8 cellular contexts compared by ENCODE assay signal in the genomic region with DNA sequence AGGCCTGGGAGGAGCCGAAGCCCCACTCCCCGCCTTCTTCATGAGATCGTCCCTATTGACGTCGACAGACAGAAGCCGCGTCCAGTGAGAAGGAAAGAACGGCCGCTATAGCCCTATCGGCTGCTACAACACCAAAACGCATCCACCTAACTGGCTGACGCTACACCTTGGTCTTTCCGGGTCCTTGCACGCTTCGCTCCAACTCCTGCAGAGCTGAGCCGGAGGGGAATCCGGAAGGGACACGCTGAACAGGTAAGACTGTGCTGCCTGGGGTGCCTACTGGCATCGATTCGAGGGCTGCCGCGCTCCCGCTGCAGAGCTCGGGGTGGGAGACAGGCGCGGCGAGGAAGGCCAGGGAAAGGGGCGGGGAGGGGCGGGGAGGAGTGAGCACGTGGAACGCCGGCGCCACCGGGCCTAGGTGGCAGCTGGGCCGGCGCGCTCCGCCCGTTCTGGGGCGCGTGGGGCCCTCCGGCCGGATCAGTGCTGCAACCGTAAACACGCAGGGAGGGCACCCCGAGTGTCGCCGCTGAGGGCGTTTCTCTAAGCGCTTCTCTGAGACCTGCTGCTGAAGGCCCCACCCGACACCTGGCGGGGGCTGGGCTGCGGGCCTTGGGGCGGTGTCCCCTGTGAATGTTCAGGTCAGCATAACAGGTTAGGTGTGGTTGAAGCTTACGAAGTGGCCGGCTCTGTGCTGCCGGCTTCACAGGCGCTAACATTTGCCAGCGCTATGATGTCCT. TPM values are rescaled to one million over a fixed set of nuclear protein-coding genes. Genes with fewer than 3 reads are reported as not detected.
DNase-seq lines count a peak whose midpoint lies in the region; ATAC-seq, FAIRE-seq and TF ChIP-seq lines count a peak whose summit lies in the region.

A gene with protein sequence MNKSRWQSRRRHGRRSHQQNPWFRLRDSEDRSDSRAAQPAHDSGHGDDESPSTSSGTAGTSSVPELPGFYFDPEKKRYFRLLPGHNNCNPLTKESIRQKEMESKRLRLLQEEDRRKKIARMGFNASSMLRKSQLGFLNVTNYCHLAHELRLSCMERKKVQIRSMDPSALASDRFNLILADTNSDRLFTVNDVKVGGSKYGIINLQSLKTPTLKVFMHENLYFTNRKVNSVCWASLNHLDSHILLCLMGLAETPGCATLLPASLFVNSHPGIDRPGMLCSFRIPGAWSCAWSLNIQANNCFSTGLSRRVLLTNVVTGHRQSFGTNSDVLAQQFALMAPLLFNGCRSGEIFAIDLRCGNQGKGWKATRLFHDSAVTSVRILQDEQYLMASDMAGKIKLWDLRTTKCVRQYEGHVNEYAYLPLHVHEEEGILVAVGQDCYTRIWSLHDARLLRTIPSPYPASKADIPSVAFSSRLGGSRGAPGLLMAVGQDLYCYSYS (plus strand): TSS at position 173 of the 737 bp plus-strand sequence. CDS start 11,515 bp downstream, outside the sequence.

- peak within 1 kb of the TSS; percentile 73 for H3K4me3 ChIP-seq in OCI-LY1 (ENCODE audit: low read depth, low read length, poor library complexity, severe bottlenecking)
- peak within 1 kb of the TSS; percentile 73 for H3K4me3 ChIP-seq in mesodermal cell (ENCODE audit: extremely low read depth, insufficient read depth, low read length, poor library complexity, severe bottlenecking)

- 0 to 1% methylated on average over 50 to 52 of the region's 59 CpGs for WGBS in mesodermal cell (ENCODE audit: insufficient coverage in 2 of 2), 2 experiments

- no peaks in the 10 kb centered on the region for H4K20me1 ChIP-seq in OCI-LY1 (ENCODE audit: insufficient read depth, low read length)

- no peaks in the 10 kb centered on the region for H3K27me3 ChIP-seq in OCI-LY1 (ENCODE audit: insufficient read depth, low read length)

- no peaks in the 10 kb centered on the region for H3F3A ChIP-seq in OCI-LY1 (ENCODE audit: insufficient read depth, low read length)

- FAIRE-seq in D721Med (lab: Jason Lieb, UNC) (no peak), endometrium (lab: Jason Lieb, UNC) (peak; percentile 77)

- DNase-seq in D721Med (ENCODE audit: insufficient read length, low spot score) (peak; percentile 86), HuH-7 (ENCODE audit: low spot score) (peak; percentile 92)
- DNase-seq in activated CD8-positive, alpha-beta memory T cell treated with anti-CD3 and anti-CD28 coated beads, Interleukin-2, amount 50 U/mL, for 24 hours (ENCODE audit: extremely low read depth): peak; percentile 89
- DNase-seq in stimulated activated CD8-positive, alpha-beta memory T cell treated with anti-CD3 and anti-CD28 coated beads, Interleukin-15, amount 100 ng/mL, for 48 hours (ENCODE audit: low read depth in 2 of 2): peak; percentile 91 to 92

- TF ChIP-seq CTCF in D721Med (IDR thresholded peaks at IDR 0.05; ENCODE audit: insufficient read depth, missing control alignments): no peak
- no peak for TF ChIP-seq CTCF in OCI-LY1 (IDR thresholded peaks at IDR 0.05; ENCODE audit: low read length)

- peak within 1 kb of the TSS; percentile 69 for H3K4me2 ChIP-seq in OCI-LY1 (ENCODE audit: low read length)

- peak within 1 kb of the TSS; percentile 85; the same call in 1 of the 2 replicates for H2AFZ ChIP-seq in OCI-LY1 (ENCODE audit: low read length)

- H3K9ac ChIP-seq in OCI-LY1 (ENCODE audit: low read length): peak within 1 kb of the TSS; percentile 66

- H3K9me3 ChIP-seq in OCI-LY1 (ENCODE audit: low read length): no peaks in the 10 kb centered on the region
- no peaks in the 10 kb centered on the region for H3K9me3 ChIP-seq in mesodermal cell (ENCODE audit: control insufficient read depth, low read length)

- H3K4me1 ChIP-seq in OCI-LY1 (ENCODE audit: insufficient read depth, low read length, severe bottlenecking) (peaks cover 12% of the 10 kb centered on the region), mesodermal cell (ENCODE audit: control insufficient read depth, insufficient read depth, low read length, poor library complexity, severe bottlenecking) (no peaks in the 10 kb centered on the region)

- H3K79me2 ChIP-seq in OCI-LY1 (ENCODE audit: insufficient read depth, low read length): peaks cover 8% of the 10 kb centered on the region

- H3K36me3 ChIP-seq in OCI-LY1 (ENCODE audit: insufficient read depth, low read length) (no peaks in the 10 kb centered on the region), mesodermal cell (ENCODE audit: control insufficient read depth, insufficient read depth, low read length) (peaks cover 14% of the 10 kb centered on the region)

- H3K27ac ChIP-seq in OCI-LY1 (ENCODE audit: low read depth, low read length, poor library complexity, severe bottlenecking) (peak within 1 kb of the TSS; percentile 27), mesodermal cell (ENCODE audit: low read depth, low read length, severe bottlenecking) (peak within 1 kb of the TSS; percentile 62)

- H3K9me2 ChIP-seq in OCI-LY1 (ENCODE audit: low read depth, low read length): no peaks in the 10 kb centered on the region

- peak; percentile 95 for ATAC-seq in GM21526 (IDR thresholded peaks at IDR 0.05; ENCODE audit: low FRiP score, unreplicated experiment)

RNA-seq across cellular contexts. Expression of the gene that starts here (rescaled TPM):
- 9.1 TPM for polyA plus RNA-seq in mesodermal cell (2013, experiment 1 of 2)
- polyA plus RNA-seq in mesodermal cell (2013, experiment 2 of 2): 9.1 TPM

Comparison
In these comparisons a context has a peak if more than half of its experiments do, and no peak if none do; other contexts are left out.
1. Peak in every context shown above with its lines: DNase-seq, ATAC-seq, H3K4me3 ChIP-seq and H3K27ac ChIP-seq.